ENCODE assay signal across 17 cellular contexts in the genomic region with DNA sequence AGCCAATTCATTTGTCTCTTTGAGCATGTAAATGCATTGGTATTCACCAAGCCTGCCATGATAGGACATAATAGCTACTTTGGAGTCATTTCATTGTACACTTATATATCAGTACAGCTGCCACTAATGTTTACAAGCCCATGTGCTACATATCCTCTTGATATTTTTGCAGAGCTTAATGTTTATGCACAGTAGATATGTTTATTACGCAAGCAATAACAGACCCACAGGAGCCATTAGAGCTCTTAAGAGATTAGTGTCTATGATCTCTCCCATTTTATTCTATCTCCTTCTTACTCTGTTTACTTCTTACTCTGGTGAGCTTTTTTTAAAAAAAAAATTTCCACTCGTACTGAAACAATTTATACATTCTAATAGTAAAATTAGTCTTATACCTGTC.
"Had no signal": no experiment of that assay in that cellular context is flagged by ENCODE, and none has a peak within 500 bp of the region (broad histone marks: within the 10 kb centered on the region; RNA-seq: fewer than 3 reads in every experiment).

No MANE protein-coding gene starts in this region.

- DNase-seq: activated CD4-positive, alpha-beta T cell treated with anti-CD3 and anti-CD28 coated beads, Interleukin-2, amount 10 ng/mL, durations not matched to agents 24 days and 14 days; activated CD8-positive, alpha-beta T cell treated with anti-CD3 and anti-CD28 coated beads for 36 hours; activated naive CD4-positive, alpha-beta T cell treated with Interleukin-2 at 50 U/mL for 16 hours; activated naive CD8-positive, alpha-beta T cell treated with anti-CD3 and anti-CD28 coated beads, Interleukin-2, amount 10 ng/mL, durations not matched to agents 7 days and 5 days; activated T-cell treated with anti-CD3 and anti-CD28 coated beads, Interleukin-2, amount 50 U/mL, for 1 hour; anterior cingulate cortex; central memory CD4-positive, alpha-beta T cell; colonic mucosa; heart left ventricle; nephron progenitor cell; occipital lobe; posterior cingulate gyrus; retina; T1000 had no signal

- H3K27ac ChIP-seq: colonic mucosa, gastroesophageal sphincter, tibial nerve had no signal

- H3K4me3 ChIP-seq: colonic mucosa, gastroesophageal sphincter, heart left ventricle, tibial nerve had no signal

- ATAC-seq: activated CD8-positive, alpha-beta T cell treated with anti-CD3 and anti-CD28 coated beads for 36 hours; activated T-helper 17 cell treated with anti-CD3 and anti-CD28 coated beads, Interleukin-2, amount 50 U/mL, for 72 hours; gastroesophageal sphincter had no signal

- H3K4me1 ChIP-seq: colonic mucosa, gastroesophageal sphincter, heart left ventricle, tibial nerve had no signal

- H3K9me3 ChIP-seq: colonic mucosa, gastroesophageal sphincter, heart left ventricle, tibial nerve had no signal

- H3K36me3 ChIP-seq: colonic mucosa, gastroesophageal sphincter, heart left ventricle, tibial nerve had no signal

- H3K27me3 ChIP-seq: colonic mucosa, gastroesophageal sphincter, heart left ventricle, tibial nerve had no signal
